1 cellular context compared by ENCODE assay signal in the genomic region with DNA sequence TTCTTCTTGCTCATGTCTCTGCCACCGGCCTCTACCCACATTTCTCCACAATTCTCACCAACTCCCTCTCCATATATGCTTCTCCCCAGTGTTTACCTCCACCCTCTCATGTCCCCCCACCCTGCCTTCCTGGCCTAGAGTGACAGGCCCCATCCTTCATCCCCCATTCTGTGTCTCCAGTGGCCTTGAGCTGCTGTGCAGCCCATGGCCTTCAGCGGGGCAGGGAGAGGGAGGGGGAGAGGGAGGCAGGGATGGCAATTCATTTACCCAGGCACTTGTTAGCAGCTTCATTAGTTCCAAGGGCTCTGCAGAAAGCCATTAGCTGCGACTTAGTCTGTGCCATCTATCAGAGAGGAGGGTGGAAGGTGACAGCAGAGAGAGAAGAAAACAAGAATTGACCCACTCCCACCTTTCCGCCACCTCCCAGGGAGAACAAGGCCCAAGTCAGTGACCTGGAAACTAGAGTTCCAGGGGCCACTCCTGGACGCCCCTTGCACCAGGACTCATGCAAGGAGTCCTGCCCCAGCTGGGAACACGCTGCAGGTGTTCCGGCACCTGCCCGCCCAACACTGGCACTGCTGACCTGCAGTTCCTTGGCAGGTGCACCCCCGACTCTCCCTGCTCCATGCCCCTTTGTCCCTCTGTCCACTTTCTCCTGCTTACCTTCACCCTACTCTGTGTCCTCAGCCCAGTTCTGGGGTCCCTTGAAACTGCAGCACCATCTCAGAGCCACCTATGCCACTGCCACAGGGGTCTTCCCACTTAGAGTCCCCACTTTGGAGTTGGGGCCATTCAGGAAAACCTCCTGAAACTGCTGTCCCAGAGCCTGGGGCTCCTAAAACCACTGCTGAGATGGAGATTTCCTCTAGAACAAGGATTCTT.
TF ChIP-seq lines count a peak whose summit lies in the region.

No MANE protein-coding gene starts in this region.

TF ChIP-seq in GM23338, 12 proteins besides CTCF, POLR2A, EP300 and RAD21 (continued from another document):
- TF ChIP-seq, protein P1, sequence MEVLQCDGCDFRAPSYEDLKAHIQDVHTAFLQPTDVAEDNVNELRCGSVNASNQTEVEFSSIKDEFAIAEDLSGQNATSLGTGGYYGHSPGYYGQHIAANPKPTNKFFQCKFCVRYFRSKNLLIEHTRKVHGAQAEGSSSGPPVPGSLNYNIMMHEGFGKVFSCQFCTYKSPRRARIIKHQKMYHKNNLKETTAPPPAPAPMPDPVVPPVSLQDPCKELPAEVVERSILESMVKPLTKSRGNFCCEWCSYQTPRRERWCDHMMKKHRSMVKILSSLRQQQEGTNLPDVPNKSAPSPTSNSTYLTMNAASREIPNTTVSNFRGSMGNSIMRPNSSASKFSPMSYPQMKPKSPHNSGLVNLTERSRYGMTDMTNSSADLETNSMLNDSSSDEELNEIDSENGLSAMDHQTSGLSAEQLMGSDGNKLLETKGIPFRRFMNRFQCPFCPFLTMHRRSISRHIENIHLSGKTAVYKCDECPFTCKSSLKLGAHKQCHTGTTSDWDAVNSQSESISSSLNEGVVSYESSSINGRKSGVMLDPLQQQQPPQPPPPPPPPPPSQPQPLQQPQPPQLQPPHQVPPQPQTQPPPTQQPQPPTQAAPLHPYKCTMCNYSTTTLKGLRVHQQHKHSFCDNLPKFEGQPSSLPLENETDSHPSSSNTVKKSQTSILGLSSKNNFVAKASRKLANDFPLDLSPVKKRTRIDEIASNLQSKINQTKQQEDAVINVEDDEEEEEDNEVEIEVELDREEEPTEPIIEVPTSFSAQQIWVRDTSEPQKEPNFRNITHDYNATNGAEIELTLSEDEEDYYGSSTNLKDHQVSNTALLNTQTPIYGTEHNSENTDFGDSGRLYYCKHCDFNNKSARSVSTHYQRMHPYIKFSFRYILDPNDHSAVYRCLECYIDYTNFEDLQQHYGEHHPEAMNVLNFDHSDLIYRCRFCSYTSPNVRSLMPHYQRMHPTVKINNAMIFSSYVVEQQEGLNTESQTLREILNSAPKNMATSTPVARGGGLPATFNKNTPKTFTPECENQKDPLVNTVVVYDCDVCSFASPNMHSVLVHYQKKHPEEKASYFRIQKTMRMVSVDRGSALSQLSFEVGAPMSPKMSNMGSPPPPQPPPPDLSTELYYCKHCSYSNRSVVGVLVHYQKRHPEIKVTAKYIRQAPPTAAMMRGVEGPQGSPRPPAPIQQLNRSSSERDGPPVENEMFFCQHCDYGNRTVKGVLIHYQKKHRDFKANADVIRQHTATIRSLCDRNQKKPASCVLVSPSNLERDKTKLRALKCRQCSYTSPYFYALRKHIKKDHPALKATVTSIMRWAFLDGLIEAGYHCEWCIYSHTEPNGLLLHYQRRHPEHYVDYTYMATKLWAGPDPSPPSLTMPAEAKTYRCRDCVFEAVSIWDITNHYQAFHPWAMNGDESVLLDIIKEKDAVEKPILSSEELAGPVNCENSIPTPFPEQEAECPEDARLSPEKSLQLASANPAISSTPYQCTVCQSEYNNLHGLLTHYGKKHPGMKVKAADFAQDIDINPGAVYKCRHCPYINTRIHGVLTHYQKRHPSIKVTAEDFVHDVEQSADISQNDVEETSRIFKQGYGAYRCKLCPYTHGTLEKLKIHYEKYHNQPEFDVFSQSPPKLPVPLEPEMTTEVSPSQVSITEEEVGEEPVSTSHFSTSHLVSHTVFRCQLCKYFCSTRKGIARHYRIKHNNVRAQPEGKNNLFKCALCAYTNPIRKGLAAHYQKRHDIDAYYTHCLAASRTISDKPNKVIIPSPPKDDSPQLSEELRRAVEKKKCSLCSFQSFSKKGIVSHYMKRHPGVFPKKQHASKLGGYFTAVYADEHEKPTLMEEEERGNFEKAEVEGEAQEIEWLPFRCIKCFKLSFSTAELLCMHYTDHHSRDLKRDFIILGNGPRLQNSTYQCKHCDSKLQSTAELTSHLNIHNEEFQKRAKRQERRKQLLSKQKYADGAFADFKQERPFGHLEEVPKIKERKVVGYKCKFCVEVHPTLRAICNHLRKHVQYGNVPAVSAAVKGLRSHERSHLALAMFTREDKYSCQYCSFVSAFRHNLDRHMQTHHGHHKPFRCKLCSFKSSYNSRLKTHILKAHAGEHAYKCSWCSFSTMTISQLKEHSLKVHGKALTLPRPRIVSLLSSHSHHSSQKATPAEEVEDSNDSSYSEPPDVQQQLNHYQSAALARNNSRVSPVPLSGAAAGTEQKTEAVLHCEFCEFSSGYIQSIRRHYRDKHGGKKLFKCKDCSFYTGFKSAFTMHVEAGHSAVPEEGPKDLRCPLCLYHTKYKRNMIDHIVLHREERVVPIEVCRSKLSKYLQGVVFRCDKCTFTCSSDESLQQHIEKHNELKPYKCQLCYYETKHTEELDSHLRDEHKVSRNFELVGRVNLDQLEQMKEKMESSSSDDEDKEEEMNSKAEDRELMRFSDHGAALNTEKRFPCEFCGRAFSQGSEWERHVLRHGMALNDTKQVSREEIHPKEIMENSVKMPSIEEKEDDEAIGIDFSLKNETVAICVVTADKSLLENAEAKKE (CRISPR knock-in tag; IDR thresholded peaks at IDR 0.05), result no peak
- no peak for TF ChIP-seq CREB1 (CRISPR knock-in tag; IDR thresholded peaks at IDR 0.05; ENCODE audit: low read depth)
- TF ChIP-seq JUNB (IDR thresholded peaks at IDR 0.05; ENCODE audit: unreplicated experiment), result no peak
- TF ChIP-seq ZNF114 (CRISPR knock-in tag; IDR thresholded peaks at IDR 0.05), result no peak
- TF ChIP-seq ZNF331 (CRISPR knock-in tag; IDR thresholded peaks at IDR 0.05; ENCODE audit: low read depth), result no peak
- TF ChIP-seq, protein P2, sequence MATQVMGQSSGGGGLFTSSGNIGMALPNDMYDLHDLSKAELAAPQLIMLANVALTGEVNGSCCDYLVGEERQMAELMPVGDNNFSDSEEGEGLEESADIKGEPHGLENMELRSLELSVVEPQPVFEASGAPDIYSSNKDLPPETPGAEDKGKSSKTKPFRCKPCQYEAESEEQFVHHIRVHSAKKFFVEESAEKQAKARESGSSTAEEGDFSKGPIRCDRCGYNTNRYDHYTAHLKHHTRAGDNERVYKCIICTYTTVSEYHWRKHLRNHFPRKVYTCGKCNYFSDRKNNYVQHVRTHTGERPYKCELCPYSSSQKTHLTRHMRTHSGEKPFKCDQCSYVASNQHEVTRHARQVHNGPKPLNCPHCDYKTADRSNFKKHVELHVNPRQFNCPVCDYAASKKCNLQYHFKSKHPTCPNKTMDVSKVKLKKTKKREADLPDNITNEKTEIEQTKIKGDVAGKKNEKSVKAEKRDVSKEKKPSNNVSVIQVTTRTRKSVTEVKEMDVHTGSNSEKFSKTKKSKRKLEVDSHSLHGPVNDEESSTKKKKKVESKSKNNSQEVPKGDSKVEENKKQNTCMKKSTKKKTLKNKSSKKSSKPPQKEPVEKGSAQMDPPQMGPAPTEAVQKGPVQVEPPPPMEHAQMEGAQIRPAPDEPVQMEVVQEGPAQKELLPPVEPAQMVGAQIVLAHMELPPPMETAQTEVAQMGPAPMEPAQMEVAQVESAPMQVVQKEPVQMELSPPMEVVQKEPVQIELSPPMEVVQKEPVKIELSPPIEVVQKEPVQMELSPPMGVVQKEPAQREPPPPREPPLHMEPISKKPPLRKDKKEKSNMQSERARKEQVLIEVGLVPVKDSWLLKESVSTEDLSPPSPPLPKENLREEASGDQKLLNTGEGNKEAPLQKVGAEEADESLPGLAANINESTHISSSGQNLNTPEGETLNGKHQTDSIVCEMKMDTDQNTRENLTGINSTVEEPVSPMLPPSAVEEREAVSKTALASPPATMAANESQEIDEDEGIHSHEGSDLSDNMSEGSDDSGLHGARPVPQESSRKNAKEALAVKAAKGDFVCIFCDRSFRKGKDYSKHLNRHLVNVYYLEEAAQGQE (IDR thresholded peaks at IDR 0.05; ENCODE audit: unreplicated experiment), result no peak
- TF ChIP-seq NANOG (IDR thresholded peaks at IDR 0.05; ENCODE audit: borderline replicate concordance), result no peak
